In the genomic region with DNA sequence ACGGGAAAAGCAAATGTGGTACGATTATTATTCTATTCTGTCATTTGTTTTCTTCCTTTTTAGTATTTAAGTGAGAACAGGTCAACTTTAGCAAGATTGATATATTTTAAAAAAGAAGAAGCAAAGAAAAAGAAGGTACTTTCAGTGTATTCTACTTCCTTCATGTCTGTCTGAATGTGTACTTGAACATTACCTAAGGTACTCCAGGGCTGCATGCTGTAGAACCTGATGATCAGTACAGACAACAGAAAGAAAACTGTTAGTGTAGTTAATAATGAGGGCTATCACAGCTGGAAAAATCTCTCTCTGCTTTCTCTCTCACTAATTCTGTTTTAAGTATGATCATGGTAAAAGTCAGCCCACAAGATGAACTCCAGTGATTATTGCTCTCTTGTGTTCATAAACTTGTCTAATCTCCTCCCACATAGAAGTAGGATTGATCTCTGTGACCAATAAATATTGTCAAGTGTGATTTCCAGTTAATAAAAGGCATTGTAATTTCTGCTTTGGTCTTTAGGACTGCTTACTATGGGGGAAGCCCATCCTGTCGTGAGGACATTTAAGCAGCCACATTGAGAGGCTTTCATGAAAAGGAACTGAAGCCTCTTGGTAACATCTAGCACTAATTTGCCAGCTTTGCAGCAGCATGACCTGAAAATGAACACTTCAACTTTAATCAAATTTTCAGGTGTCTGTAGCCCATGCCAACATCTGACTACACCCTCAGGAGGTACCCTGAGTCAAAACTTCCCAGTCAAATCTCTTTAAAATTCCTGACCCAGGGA, we compare ENCODE assay signal across 18 cellular contexts.
DNase-seq lines count a peak whose midpoint lies in the region; ATAC-seq, FAIRE-seq and TF ChIP-seq lines count a peak whose summit lies in the region.
"Had no signal": no experiment of that assay in that cellular context is flagged by ENCODE, and none has a peak within 500 bp of the region (broad histone marks: within the 10 kb centered on the region; RNA-seq: fewer than 3 reads in every experiment).

No MANE protein-coding gene starts in this region.

- no peak overlapping the region for H3K4me2 ChIP-seq in H1 (ENCODE audit: insufficient read depth in 1 of 2, low read depth in 2 of 2, low read length in 2 of 2)

- TF ChIP-seq CTCF in H1 (IDR thresholded peaks at IDR 0.05; ENCODE audit: control extremely low read depth in 1 of 3, insufficient read depth in 1 of 3, low read depth in 1 of 3, low read length in 3 of 3) (no peak), body of pancreas (IDR thresholded peaks at IDR 0.05) (no peak)

- H3K9me3 ChIP-seq in H1 (ENCODE audit: insufficient read depth in 2 of 2, low read depth in 1 of 2, low read length in 1 of 2) (no peaks in the 10 kb centered on the region), body of pancreas (no peaks in the 10 kb centered on the region)
- H3K9me3 ChIP-seq: lower lobe of right lung had no signal

- H3K4me1 ChIP-seq in H1 (replicated peaks in 1 of 4; ENCODE audit: control insufficient read depth in 3 of 4, insufficient read depth in 4 of 4, low read length in 3 of 4) (0 out of 7 replicates have a peak, but pooled peaks cover 0 to 7% (median 0%) of the 10 kb centered on the region in 4 experiments), body of pancreas (no peaks in the 10 kb centered on the region)
- H3K4me1 ChIP-seq: foreskin keratinocyte, lower lobe of right lung had no signal

- intact Hi-C loops in body of pancreas (cut with DNase I): no loop called here

- H3K9ac ChIP-seq in H1 (replicated peaks in 1 of 4; ENCODE audit: extremely low read depth in 1 of 4, low read depth in 3 of 4, low read length in 3 of 4): no peak overlapping the region

- no peak overlapping the region for H2BK12ac ChIP-seq in H1 (ENCODE audit: low read depth, low read length)

- H4K5ac ChIP-seq in H1 (ENCODE audit: insufficient read length, low read depth, low read length): no peak overlapping the region

- H3K27ac ChIP-seq in H1 (ENCODE audit: low read depth, low read length): no peak overlapping the region
- no peak overlapping the region for H3K27ac ChIP-seq in body of pancreas
- H3K27ac ChIP-seq: foreskin keratinocyte, lower lobe of right lung had no signal

- H3K27me3 ChIP-seq in H1 (replicated peaks in 1 of 4; ENCODE audit: control insufficient read depth in 3 of 4, extremely low read depth in 1 of 4, insufficient read depth in 3 of 4, low read length in 3 of 4) (no peaks in the 10 kb centered on the region), body of pancreas (no peaks in the 10 kb centered on the region)
- H3K27me3 ChIP-seq: foreskin keratinocyte had no signal

- no peak overlapping the region for H3K18ac ChIP-seq in H1 (ENCODE audit: extremely low read depth, low read length)

- no peak overlapping the region for H3K23ac ChIP-seq in H1 (ENCODE audit: insufficient read length)

- H2BK120ac ChIP-seq in H1 (replicated peaks; ENCODE audit: low read depth, low read length): no peak overlapping the region

- H3K79me2 ChIP-seq in H1 (ENCODE audit: control insufficient read depth in 1 of 2, insufficient read depth in 2 of 2, low read length in 2 of 2): no peaks in the 10 kb centered on the region

- no peaks in the 10 kb centered on the region for H3K36me3 ChIP-seq in H1 (ENCODE audit: control insufficient read depth in 2 of 4, insufficient read depth in 4 of 4, low read length in 3 of 4)
- H3K36me3 ChIP-seq in body of pancreas (replicated peaks in 1 of 2; ENCODE audit: insufficient read depth in 1 of 2, low read depth in 2 of 2): no peaks in the 10 kb centered on the region
- H3K36me3 ChIP-seq: lower lobe of right lung had no signal

- no peaks in the 10 kb centered on the region for H3K79me1 ChIP-seq in H1 (ENCODE audit: low read depth, low read length)

- no peak overlapping the region for H2BK15ac ChIP-seq in H1 (ENCODE audit: low read length)

- H2AFZ ChIP-seq in H1 (ENCODE audit: low read length): 0 out of 2 replicates have a peak overlapping the region, but pooled peaks have one; percentile 32

- peak; percentile 53 for ATAC-seq in GM18873 (IDR thresholded peaks at IDR 0.05; ENCODE audit: low FRiP score, unreplicated experiment)
- peak; percentile 80 for ATAC-seq in GM21529 (IDR thresholded peaks at IDR 0.05; ENCODE audit: unreplicated experiment)
- peak; percentile 88 for ATAC-seq in HG03025 (IDR thresholded peaks at IDR 0.05; ENCODE audit: low FRiP score, unreplicated experiment)
- no peak for ATAC-seq in body of pancreas
- ATAC-seq: activated T-cell treated with anti-CD3 and anti-CD28 coated beads, Interleukin-2, amount 50 U/mL, for 4 hours; foreskin keratinocyte; lower lobe of right lung; natural killer cell treated with Interleukin-12 subunit alpha and Interleukin-12 subunit beta and Interleukin-15 and Interleukin-18, amount 100 ng/mL, for 72 hours had no signal

- 77% methylated on average over 3 of the region's 3 CpGs; no CpG with 5 or more reads in 1 of the 2 experiments for WGBS in H1 (ENCODE audit: extremely low coverage in 1 of 2, insufficient coverage in 1 of 2, insufficient read length in 1 of 2, insufficient replicate concordance in 2 of 2, low coverage in 1 of 2, low lambda C conversion rate in 2 of 2, missing lambda C conversion rate in 1 of 2), 2 experiments
- 44 to 50% methylated on average over 3 of the region's 3 CpGs for WGBS in body of pancreas, 2 donors

- H2AK5ac ChIP-seq in H1 (ENCODE audit: low read depth, low read length): no peak overlapping the region

- H3K4me3 ChIP-seq in H1 (ENCODE audit: extremely low read depth in 1 of 4, insufficient read depth in 2 of 4, low read depth in 3 of 4, low read length in 4 of 4) (no peak overlapping the region), body of pancreas (no peak overlapping the region)
- H3K4me3 ChIP-seq: lower lobe of right lung had no signal

- H3K4ac ChIP-seq in H1 (replicated peaks; ENCODE audit: insufficient read length, low read depth, low read length): no peak overlapping the region

- no peaks in the 10 kb centered on the region for H3K23me2 ChIP-seq in H1 (ENCODE audit: low read depth, low read length)

- no peak overlapping the region for H2BK20ac ChIP-seq in H1 (ENCODE audit: low read length)

- TF ChIP-seq POLR2A in H1 (IDR thresholded peaks at IDR 0.05; ENCODE audit: control extremely low read depth in 1 of 2, low read depth in 2 of 2, low read length in 2 of 2) (no peak), body of pancreas (IDR thresholded peaks at IDR 0.05) (no peak)

- TF ChIP-seq EP300 in H1 (IDR thresholded peaks at IDR 0.05; ENCODE audit: borderline replicate concordance in 1 of 2, low read depth in 2 of 2, low read length in 2 of 2): no peak

- no peak overlapping the region for H4K91ac ChIP-seq in H1 (replicated peaks; ENCODE audit: insufficient read length, low read length)

- no peak overlapping the region for H3K56ac ChIP-seq in H1 (replicated peaks; ENCODE audit: insufficient read length, low read depth, low read length)

- TF ChIP-seq RAD21 in H1 (IDR thresholded peaks at IDR 0.05 in 1 of 2, conservative IDR thresholded peaks at IDR 0.05 in 1 of 2; ENCODE audit: low read depth in 2 of 2, low read length in 2 of 2): no peak

- CTCF ChIA-PET in H1 (lab: Charles Lee; ENCODE audit: partially characterized antibody): interaction anchor here (0.5 kb wide), 1 partner anchor 217 kb away, joined by 3 read pairs; no protein-coding TSS in a partner anchor

- no peak overlapping the region for H4K8ac ChIP-seq in H1 (ENCODE audit: extremely low read depth, insufficient read depth, low read length)

- POLR2A ChIA-PET in H1 (lab: Charles Lee; ENCODE audit: partially characterized antibody): no interaction called here

- no peak overlapping the region for H2BK5ac ChIP-seq in H1 (ENCODE audit: low read depth, low read length)

- H3K14ac ChIP-seq in H1 (ENCODE audit: insufficient read length): no peak overlapping the region

- FAIRE-seq in H1 (lab: Jason Lieb, UNC): no peak

- no peaks in the 10 kb centered on the region for H4K20me1 ChIP-seq in H1 (replicated peaks in 1 of 2; ENCODE audit: control insufficient read depth in 1 of 2, insufficient read depth in 2 of 2, low read length in 2 of 2)

- no peak for DNase-seq in H1 (ENCODE audit: low read depth in 1 of 2, low spot score in 2 of 2)
- DNase-seq in effector CD4-positive, alpha-beta T cell: no peak
- DNase-seq in body of pancreas: no peak
- no peak for DNase-seq in A172 (ENCODE audit: low spot score)
- no peak for DNase-seq in NCI-H2171 treated with DMSO at 0.1 percent for 48 hours (lab: John Stamatoyannopoulos, UW)
- DNase-seq: activated CD4-positive, alpha-beta T cell treated with anti-CD3 and anti-CD28 coated beads, Interleukin-2, amount 10 ng/mL, durations not matched to agents 7 days and 5 days; activated T-cell treated with anti-CD3 and anti-CD28 coated beads, Interleukin-2, amount 50 U/mL, for 4 hours; endodermal cell; foreskin keratinocyte; lower lobe of right lung; NCI-H2029; NK-92 treated with Interleukin-12 subunit alpha and Interleukin-12 subunit beta, amount 100 ng/mL, for 24 hours; Right ventricle myocardium superior; T-helper 9 cell had no signal

TF ChIP-seq in H1, 55 proteins besides CTCF, POLR2A, EP300 and RAD21:
- TF ChIP-seq POLR2AphosphoS5 (IDR thresholded peaks at IDR 0.05; ENCODE audit: low read depth, low read length) (no peak), RFX5 (IDR thresholded peaks at IDR 0.05; ENCODE audit: borderline replicate concordance, low read depth, low read length) (no peak), PHF8 (conservative IDR thresholded peaks at IDR 0.05; ENCODE audit: low read depth, low read length) (no peak), KDM4A (IDR thresholded peaks at IDR 0.05; ENCODE audit: low read depth, low read length, severe bottlenecking) (no peak), MAFK (IDR thresholded peaks at IDR 0.05; ENCODE audit: low read depth, low read length) (no peak), BCL11A (IDR thresholded peaks at IDR 0.05; ENCODE audit: low read depth in 2 of 2, low read length in 2 of 2) (no peak)
TF ChIP-seq in H1: peak in this region for 0.
